ENCODE assay signal across 9 cellular contexts in genomic region chr5:150492621-150493020, GRCh38. TPM values are rescaled to one million over a fixed set of nuclear protein-coding genes. Genes with fewer than 3 reads are reported as not detected.
DNase-seq lines count a peak whose midpoint lies in the region; ATAC-seq, FAIRE-seq and TF ChIP-seq lines count a peak whose summit lies in the region.
"Had no signal": no experiment of that assay in that cellular context is flagged by ENCODE, and none has a peak within 500 bp of the region (broad histone marks: within the 10 kb centered on the region; RNA-seq: fewer than 3 reads in every experiment).

No MANE protein-coding gene starts in this region.

- H3K36me3 ChIP-seq in subcutaneous abdominal adipose tissue (ENCODE audit: control insufficient read depth in 5 of 5, insufficient read depth in 5 of 5, low read length in 5 of 5): peaks cover 0 to 4% (median 0%) of the 10 kb centered on the region in 5 donors

- H3K9me3 ChIP-seq in subcutaneous abdominal adipose tissue (ENCODE audit: control insufficient read depth in 5 of 5, low read length in 5 of 5): no peaks in the 10 kb centered on the region

- peak overlapping the region; percentile 92 for H3K27ac Mint-ChIP-seq in HFFc6
- no peak overlapping the region for H3K27ac Mint-ChIP-seq in T-cell

- peaks cover 22% of the 10 kb centered on the region for H3K36me3 Mint-ChIP-seq in HFFc6 (ENCODE audit: low read depth)
- H3K36me3 Mint-ChIP-seq in T-cell: no peaks in the 10 kb centered on the region

- H3K4me1 Mint-ChIP-seq in HFFc6 (ENCODE audit: low read depth) (peaks cover 84% of the 10 kb centered on the region), T-cell (peaks cover 1 to 2% (median 1%) of the 10 kb centered on the region in 3 donors)

- CTCF ChIA-PET in T-cell (lab: Charles Lee): no interaction called here

- H3K9me3 Mint-ChIP-seq in HFFc6 (no peaks in the 10 kb centered on the region), T-cell (no peaks in the 10 kb centered on the region)

- no peaks in the 10 kb centered on the region for H3K27me3 ChIP-seq in subcutaneous abdominal adipose tissue (ENCODE audit: control insufficient read depth in 5 of 5, insufficient read depth in 4 of 5, low read length in 5 of 5)

- TF ChIP-seq CTCF in HFFc6 (IDR thresholded peaks at IDR 0.05) (no peak), D721Med (IDR thresholded peaks at IDR 0.05; ENCODE audit: insufficient read depth, missing control alignments) (no peak)

- H3K4me1 ChIP-seq in subcutaneous abdominal adipose tissue (ENCODE audit: control insufficient read depth in 5 of 5, insufficient read depth in 5 of 5, low read length in 5 of 5): peaks cover 32 to 74% (median 66%) of the 10 kb centered on the region in 5 donors

- peaks cover 16% of the 10 kb centered on the region for H3K27me3 Mint-ChIP-seq in HFFc6 (ENCODE audit: insufficient read depth)
- H3K27me3 Mint-ChIP-seq in T-cell: peaks cover 6 to 12% of the 10 kb centered on the region in 2 donors

- peak overlapping the region in 1 of 5 donors; percentile 39 for H3K9ac ChIP-seq in subcutaneous abdominal adipose tissue (ENCODE audit: low read length in 5 of 5)

- peak; percentile 85 for DNase-seq in HFFc6
- peak; percentile 72 for DNase-seq in hepatic stellate cell (ENCODE audit: low spot score)
- DNase-seq in NCI-H187 treated with DMSO at 0.1 percent for 48 hours (lab: John Stamatoyannopoulos, UW): no peak
- no peak for DNase-seq in D721Med (ENCODE audit: insufficient read length, low spot score)
- no peak for DNase-seq in T-cell
- DNase-seq in stimulated activated CD8-positive, alpha-beta memory T cell treated with anti-CD3 and anti-CD28 coated beads, Interleukin-4, amount 100 ng/mL, for 48 hours: no peak

- peak overlapping the region; percentile 88 for H3K4me3 Mint-ChIP-seq in HFFc6
- H3K4me3 Mint-ChIP-seq in T-cell: no peak overlapping the region

- no peak overlapping the region for H3K4me3 ChIP-seq in subcutaneous abdominal adipose tissue (ENCODE audit: low read depth in 1 of 5, low read length in 5 of 5)

- no peak for ATAC-seq in T-cell (replicated peaks in 1 of 4)

- no peak for FAIRE-seq in D721Med (lab: Jason Lieb, UNC)
- FAIRE-seq: GM19239 had no signal

- H3K27ac ChIP-seq in angular gyrus (ENCODE audit: low read depth, low read length) (peak overlapping the region; percentile 19), subcutaneous abdominal adipose tissue (ENCODE audit: low read depth, low read length) (peak overlapping the region; percentile 20)

- POLR2A ChIA-PET in T-cell (lab: Charles Lee): interaction anchor here in 1 of 2 donors (0.7 kb wide), 1 partner anchor 463 kb away, joined by 3 read pairs; no protein-coding TSS in a partner anchor

RNA-seq across cellular contexts. Expression of gene NDST1, which starts 15.3 kb away (rescaled TPM):
- total RNA-seq in HFFc6 (2021; fragmentation: NEBNext Ultra II Directional; extraction: Animal tissue kit (Norgen Biotek cat#: 25700)): 100 to 1,000 TPM; 126 to 199 (median 147) TPM
- 1 to 10 TPM in 3 of 5 donors, under 1 TPM in 2; 0.83 to 2.0 (median 1.2) TPM for total RNA-seq in T-cell

RNA-seq across cellular contexts. Expression of gene RPS14, which starts 43.1 kb away (rescaled TPM):
- 1,000 to 10,000 TPM; 1,658 to 2,163 (median 1,911) TPM for total RNA-seq in HFFc6 (2021; fragmentation: NEBNext Ultra II Directional; extraction: Animal tissue kit (Norgen Biotek cat#: 25700))
- total RNA-seq in T-cell: 1,000 to 10,000 TPM; 4,124 to 5,450 (median 5,009) TPM

Comparison
In these comparisons a context has a peak if more than half of its experiments do, and no peak if none do; other contexts are left out.
1. DNase-seq: peak in HFFc6 (single experiment) and hepatic stellate cell (single experiment); none in NCI-H187 treated with DMSO at 0.1 percent for 48 hours (single experiment), D721Med (single experiment), T-cell (0 of 34) and stimulated activated CD8-positive, alpha-beta memory T cell treated with anti-CD3 and anti-CD28 coated beads, Interleukin-4, amount 100 ng/mL, for 48 hours (single experiment).
2. RNA of gene NDST1, which starts 15.3 kb away (total RNA-seq): 126 to 199 TPM in HFFc6; 0.83 to 2.0 TPM in T-cell; every median in the first group is over 10 times any median in the second.